ENCODE assay signal across 8 cellular contexts in the genomic region with DNA sequence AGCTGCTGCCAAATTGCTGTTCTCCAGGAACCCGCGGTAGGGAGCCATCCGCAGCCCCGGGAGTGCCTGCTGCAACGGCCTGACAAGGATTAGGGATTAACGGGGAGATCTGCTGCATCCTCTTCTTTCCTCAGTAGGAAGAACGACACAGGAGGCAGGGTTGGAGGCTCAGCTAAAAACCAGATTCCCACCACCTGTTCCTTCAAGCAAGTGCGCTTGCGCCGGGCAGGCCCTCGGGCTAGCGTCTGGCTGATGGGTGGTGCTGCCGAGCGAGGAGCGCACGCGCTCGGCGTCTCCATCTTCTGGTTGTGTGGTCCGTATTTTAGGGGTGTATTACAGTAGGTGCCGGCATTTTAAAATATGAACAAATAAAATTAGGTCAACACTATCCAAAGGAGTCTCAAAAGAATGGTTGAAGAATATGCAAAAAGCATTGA. TPM values are rescaled to one million over a fixed set of nuclear protein-coding genes. Genes with fewer than 3 reads are reported as not detected.
DNase-seq lines count a peak whose midpoint lies in the region; ATAC-seq and TF ChIP-seq lines count a peak whose summit lies in the region.

No MANE protein-coding gene starts in this region.

- H3K9me3 ChIP-seq in heart left ventricle, result no peaks in the 10 kb centered on the region
- no peaks in the 10 kb centered on the region for H3K9me3 ChIP-seq in CD4-positive, alpha-beta memory T cell (ENCODE audit: control insufficient read depth in 1 of 2, low read length in 2 of 2)

- H3K27ac ChIP-seq in heart left ventricle, result peak overlapping the region in 11 of 12 donors; percentile 20 to 85 (median 57)
- H3K27ac ChIP-seq in CD4-positive, alpha-beta memory T cell (ENCODE audit: low read depth, low read length), result no peak overlapping the region

- no peak for TF ChIP-seq POLR2A in heart left ventricle (IDR thresholded peaks at IDR 0.05)

- DNase-seq in T47D (ENCODE audit: low read depth in 1 of 2, low spot score in 1 of 2) (peak; percentile 37 to 58), MCF 10A (ENCODE audit: unreplicated experiment) (no peak), heart left ventricle (peak; percentile 57 to 81 (median 72)), progenitor cell of endocrine pancreas (ENCODE audit: low spot score, unreplicated experiment) (peak; percentile 33)
- DNase-seq in activated T-cell treated with anti-CD3 and anti-CD28 coated beads, Interleukin-2, amount 50 U/mL, for 24 hours, result peak; percentile 47
- no peak for DNase-seq in CD4-positive, alpha-beta memory T cell

- H3K27me3 Mint-ChIP-seq in MCF 10A (ENCODE audit: insufficient read depth, unreplicated experiment) (no peaks in the 10 kb centered on the region), progenitor cell of endocrine pancreas (peaks cover 13% of the 10 kb centered on the region)
- H3K27me3 Mint-ChIP-seq in activated T-cell treated with anti-CD3 and anti-CD28 coated beads, Interleukin-2, amount 50 U/mL, for 24 hours, result peaks cover 45% of the 10 kb centered on the region
- peaks cover 22 to 26% of the 10 kb centered on the region in 2 donors for H3K27me3 Mint-ChIP-seq in CD4-positive, alpha-beta memory T cell

- WGBS in heart left ventricle, 4 donors, result 24 to 38% (median 35%) methylated on average over 20 to 21 of the region's 21 CpGs

- TF ChIP-seq CTCF in MCF 10A (IDR thresholded peaks at IDR 0.05; ENCODE audit: unreplicated experiment) (no peak), heart left ventricle (IDR thresholded peaks at IDR 0.05) (peak in 5 of 12 donors; percentile 13 to 48 (median 27)), progenitor cell of endocrine pancreas (IDR thresholded peaks at IDR 0.05; ENCODE audit: unreplicated experiment) (peak; percentile 33)

- H3K4me1 Mint-ChIP-seq in MCF 10A (ENCODE audit: insufficient read depth, unreplicated experiment) (no peaks in the 10 kb centered on the region), progenitor cell of endocrine pancreas (ENCODE audit: low read depth) (peaks cover 12% of the 10 kb centered on the region)
- H3K4me1 Mint-ChIP-seq in activated T-cell treated with anti-CD3 and anti-CD28 coated beads, Interleukin-2, amount 50 U/mL, for 24 hours (ENCODE audit: low read depth), result peaks cover 2% of the 10 kb centered on the region
- H3K4me1 Mint-ChIP-seq in CD4-positive, alpha-beta memory T cell, result peaks cover 0 to 2% (median 0%) of the 10 kb centered on the region in 4 donors

- intact Hi-C loops in MCF 10A (cut with micrococcal nuclease), result loop anchor here (5.0 to 10.0 kb wide), 2 partner anchors 758 to 1661 kb away; no protein-coding TSS in a partner anchor
- intact Hi-C loops in heart left ventricle (cut with DNase I), result loop anchor here in 7 of 10 donors (1.0 to 10.0 kb wide), 9 partner anchors 41 to 761 kb away; a partner anchor contains a TSS
- intact Hi-C loops in CD4-positive, alpha-beta memory T cell (cut with micrococcal nuclease), result no loop called here

- no TSS peak for BruUV-seq in MCF 10A (replicated peaks; lab: Mats Ljungman, UMichigan)

- no peak overlapping the region for H3K27ac Mint-ChIP-seq in MCF 10A (ENCODE audit: low read depth, unreplicated experiment)
- no peak overlapping the region for H3K27ac Mint-ChIP-seq in activated T-cell treated with anti-CD3 and anti-CD28 coated beads, Interleukin-2, amount 50 U/mL, for 24 hours
- no peak overlapping the region for H3K27ac Mint-ChIP-seq in progenitor cell of endocrine pancreas
- no peak overlapping the region for H3K27ac Mint-ChIP-seq in CD4-positive, alpha-beta memory T cell

- CTCF ChIA-PET in MCF 10A (lab: Yijun Ruan, JAX), result interaction anchor here (0.6 to 1.5 kb wide), 9 partner anchors 10 to 1370 kb away, joined by 3 to 8 read pairs (median 5); no protein-coding TSS in a partner anchor
- CTCF ChIA-PET in CD4-positive, alpha-beta memory T cell (lab: Charles Lee; ENCODE audit: partially characterized antibody), result no interaction called here

- POLR2A ChIA-PET in MCF 10A (lab: Yijun Ruan, JAX), result no interaction called here
- POLR2A ChIA-PET in CD4-positive, alpha-beta memory T cell (lab: Charles Lee; ENCODE audit: partially characterized antibody), result no interaction called here

- H3K36me3 ChIP-seq in heart left ventricle, result no peaks in the 10 kb centered on the region
- H3K36me3 ChIP-seq in CD4-positive, alpha-beta memory T cell (ENCODE audit: insufficient read depth, low read length), result no peaks in the 10 kb centered on the region

- H3K27me3 ChIP-seq in heart left ventricle, result peaks cover 0 to 10% (median 0%) of the 10 kb centered on the region in 9 donors
- peaks cover 4% of the 10 kb centered on the region for H3K27me3 ChIP-seq in CD4-positive, alpha-beta memory T cell (ENCODE audit: insufficient read depth, low read length)

- peaks cover 0 to 4% (median 0%) of the 10 kb centered on the region in 12 donors for H3K4me1 ChIP-seq in heart left ventricle
- H3K4me1 ChIP-seq in CD4-positive, alpha-beta memory T cell (ENCODE audit: insufficient read depth, low read length), result no peaks in the 10 kb centered on the region

- no peaks in the 10 kb centered on the region for H3K36me3 Mint-ChIP-seq in MCF 10A (ENCODE audit: insufficient read depth, unreplicated experiment)
- H3K36me3 Mint-ChIP-seq in activated T-cell treated with anti-CD3 and anti-CD28 coated beads, Interleukin-2, amount 50 U/mL, for 24 hours (ENCODE audit: low read depth), result no peaks in the 10 kb centered on the region
- H3K36me3 Mint-ChIP-seq in progenitor cell of endocrine pancreas (ENCODE audit: insufficient read depth), result no peaks in the 10 kb centered on the region
- no peaks in the 10 kb centered on the region for H3K36me3 Mint-ChIP-seq in CD4-positive, alpha-beta memory T cell

- no peaks in the 10 kb centered on the region for H3K9me3 Mint-ChIP-seq in MCF 10A (ENCODE audit: unreplicated experiment)
- H3K9me3 Mint-ChIP-seq in activated T-cell treated with anti-CD3 and anti-CD28 coated beads, Interleukin-2, amount 50 U/mL, for 24 hours, result no peaks in the 10 kb centered on the region
- no peaks in the 10 kb centered on the region for H3K9me3 Mint-ChIP-seq in progenitor cell of endocrine pancreas (ENCODE audit: low read depth)
- H3K9me3 Mint-ChIP-seq in CD4-positive, alpha-beta memory T cell, result no peaks in the 10 kb centered on the region

- H3K4me3 ChIP-seq in heart left ventricle, result peak overlapping the region in 11 of 12 donors; percentile 1 to 56 (median 41)
- H3K4me3 ChIP-seq in CD4-positive, alpha-beta memory T cell (ENCODE audit: low read length in 2 of 2), result no peak overlapping the region

- H3K4me3 Mint-ChIP-seq in MCF 10A (ENCODE audit: unreplicated experiment) (no peak overlapping the region), progenitor cell of endocrine pancreas (ENCODE audit: low read depth) (peak overlapping the region; percentile 59)
- peak overlapping the region; percentile 8 for H3K4me3 Mint-ChIP-seq in activated T-cell treated with anti-CD3 and anti-CD28 coated beads, Interleukin-2, amount 50 U/mL, for 24 hours
- peak overlapping the region in 2 of 8 donors; percentile 17 to 35 for H3K4me3 Mint-ChIP-seq in CD4-positive, alpha-beta memory T cell

- in situ Hi-C loops in T47D (cut with HindIII; ENCODE audit: low pct_unique_long_range_greater_than_20kb, low sequenced_read_pairs), result no loop called here

- ATAC-seq in heart left ventricle (peak; percentile 41 to 76 (median 73)), GM19452 (IDR thresholded peaks at IDR 0.05; ENCODE audit: unreplicated experiment) (no peak), HG03196 (IDR thresholded peaks at IDR 0.05; ENCODE audit: unreplicated experiment) (no peak)

RNA-seq across cellular contexts. Expression of a gene that starts 25.4 kb away (rescaled TPM):
- total RNA-seq in MCF 10A (2022) (23.3 and 24.8 TPM in 2 replicates), heart left ventricle (10 to 100 TPM; 20.0 to 42.2 (median 25.4) TPM), progenitor cell of endocrine pancreas (16.8 and 18.9 TPM in 2 replicates)
- polyA plus RNA-seq in heart left ventricle, result 10 to 100 TPM; 22.5 to 26.3 TPM
- 10 to 100 TPM; 18.9 to 21.1 TPM for total RNA-seq in CD4-positive, alpha-beta memory T cell
- polyA plus RNA-seq in CD4-positive, alpha-beta memory T cell, result 10 to 100 TPM; 37.0 to 58.1 TPM

Comparison
In these comparisons a context has a peak if more than half of its experiments do, and no peak if none do; other contexts are left out.
1. DNase-seq: peak in T47D (2 of 2), activated T-cell treated with anti-CD3 and anti-CD28 coated beads, Interleukin-2, amount 50 U/mL, for 24 hours (single experiment), heart left ventricle (5 of 5) and progenitor cell of endocrine pancreas (single experiment); none in MCF 10A (single experiment) and CD4-positive, alpha-beta memory T cell (0 of 5).
2. ATAC-seq: peak in heart left ventricle (4 of 4); none in GM19452 (single experiment) and HG03196 (single experiment).
3. H3K4me3 ChIP-seq: peak in heart left ventricle (11 of 12); none in CD4-positive, alpha-beta memory T cell (0 of 2).